ENCODE assay signal across 8 cellular contexts in genomic region chr16:70250748-70251650, GRCh38. TPM values are rescaled to one million over a fixed set of nuclear protein-coding genes. Genes with fewer than 3 reads are reported as not detected.
DNase-seq lines count a peak whose midpoint lies in the region; ATAC-seq, FAIRE-seq and TF ChIP-seq lines count a peak whose summit lies in the region.

No MANE protein-coding gene starts in this region.

- H3K9me1 ChIP-seq in IMR-90 (ENCODE audit: insufficient read depth, low read length) (0 out of 2 replicates have a peak, but pooled peaks cover 5% of the 10 kb centered on the region), endothelial cell of umbilical vein (replicated peaks; ENCODE audit: control insufficient read depth, extremely low read depth, insufficient read depth, low read length) (no peaks in the 10 kb centered on the region)

- H3K9ac ChIP-seq in IMR-90 (ENCODE audit: low read depth, low read length) (peak overlapping the region; percentile 46), endothelial cell of umbilical vein (replicated peaks; ENCODE audit: extremely low read depth, insufficient read depth, low read length) (peak overlapping the region; percentile 52), mucosa of rectum (ENCODE audit: low read depth in 1 of 2, low read length in 2 of 2) (peak overlapping the region; percentile 60 to 65)

- no peak for TF ChIP-seq RAD21 in IMR-90 (IDR thresholded peaks at IDR 0.05; ENCODE audit: low read length)

- no peak overlapping the region for H3K18ac ChIP-seq in IMR-90 (ENCODE audit: low read depth, low read length)

- 0 out of 2 replicates have a peak overlapping the region, but pooled peaks have one; percentile 26 for H4K91ac ChIP-seq in IMR-90 (ENCODE audit: insufficient read depth, low read depth, low read length)

- peaks cover 39% of the 10 kb centered on the region for H4K20me1 ChIP-seq in IMR-90 (ENCODE audit: insufficient read depth, low read length)
- no peaks in the 10 kb centered on the region for H4K20me1 ChIP-seq in endothelial cell of umbilical vein (replicated peaks; ENCODE audit: control insufficient read depth, extremely low read depth, insufficient read depth, low read length)

- H2BK120ac ChIP-seq in IMR-90 (ENCODE audit: low read depth, low read length) = 0 out of 2 replicates have a peak overlapping the region, but pooled peaks have one; percentile 23

- H2AFZ ChIP-seq in IMR-90 (replicated peaks; ENCODE audit: low read length, poor library complexity) (peak overlapping the region; percentile 93), endothelial cell of umbilical vein (ENCODE audit: low read depth, low read length) (no peak overlapping the region)

- intact Hi-C loops in IMR-90 (cut with micrococcal nuclease) = no loop called here
- intact Hi-C loops in endothelial cell of umbilical vein (cut with micrococcal nuclease) = no loop called here
- intact Hi-C loops in thyroid gland (cut with DNase I) = no loop called here

- H2AK5ac ChIP-seq in IMR-90 (ENCODE audit: low read depth, low read length) = no peak overlapping the region

- peak overlapping the region; percentile 75 for H3K4me2 ChIP-seq in IMR-90 (ENCODE audit: low read depth, low read length)
- H3K4me2 ChIP-seq in endothelial cell of umbilical vein (ENCODE audit: insufficient read depth, low read length) = peak overlapping the region; percentile 86

- peak; percentile 25 for TF ChIP-seq CTCF in GM10266 (IDR thresholded peaks at IDR 0.05; ENCODE audit: control insufficient read depth, insufficient read depth, low read depth, missing control alignments)
- TF ChIP-seq CTCF in IMR-90 (conservative IDR thresholded peaks at IDR 0.05; ENCODE audit: low read depth, low read length) = no peak; the same call in 1 of the 2 replicates
- peak in 1 of 2 donors; percentile 27 for TF ChIP-seq CTCF in endothelial cell of umbilical vein (IDR thresholded peaks at IDR 0.05; ENCODE audit: extremely low read depth in 1 of 2, insufficient read depth in 1 of 2, low read depth in 1 of 2, low read length in 2 of 2)
- TF ChIP-seq CTCF in thyroid gland (IDR thresholded peaks at IDR 0.05) = no peak

- no peak overlapping the region for H2BK20ac ChIP-seq in IMR-90 (ENCODE audit: low read depth, low read length)

- in situ Hi-C loops in IMR-90 (cut with MboI; ENCODE audit: low sequenced_read_pairs) = no loop called here

- TF ChIP-seq POLR2A in IMR-90 (IDR thresholded peaks at IDR 0.05; ENCODE audit: low read depth, low read length) (no peak), endothelial cell of umbilical vein (IDR thresholded peaks at IDR 0.05; ENCODE audit: low read depth, low read length) (no peak), thyroid gland (IDR thresholded peaks at IDR 0.05) (no peak)

- no peak overlapping the region for H2BK15ac ChIP-seq in IMR-90 (ENCODE audit: low read depth, low read length)

- peak overlapping the region; percentile 94 for H2AK9ac ChIP-seq in IMR-90 (replicated peaks; ENCODE audit: low read depth, low read length, poor library complexity)

- no peak overlapping the region for H3K56ac ChIP-seq in IMR-90 (ENCODE audit: extremely low read depth, insufficient read depth, low read length)

- peak overlapping the region; percentile 75 for H3K4ac ChIP-seq in IMR-90 (ENCODE audit: low read depth, low read length)

- 0 out of 2 replicates have a peak overlapping the region, but pooled peaks have one; percentile 59 for H3K23ac ChIP-seq in IMR-90 (ENCODE audit: low read depth, low read length)

- FAIRE-seq in endothelial cell of umbilical vein (lab: Jason Lieb, UNC) = no peak

- H3K9me3 ChIP-seq in IMR-90 (ENCODE audit: control insufficient read depth, insufficient read depth, low read length) (no peaks in the 10 kb centered on the region), endothelial cell of umbilical vein (replicated peaks; ENCODE audit: control insufficient read depth, insufficient read depth, low read length) (no peaks in the 10 kb centered on the region), mucosa of rectum (ENCODE audit: control insufficient read depth in 2 of 2, low read length in 2 of 2) (no peaks in the 10 kb centered on the region), thyroid gland (no peaks in the 10 kb centered on the region)

- dilution Hi-C loops in IMR-90 (cut with HindIII; ENCODE audit: low sequenced_read_pairs, unreplicated experiment) = no loop called here
- dilution Hi-C loops in endothelial cell of umbilical vein (cut with MboI; ENCODE audit: extremely low pct_ligation_motif_present, low sequenced_read_pairs) = no loop called here

- H3K27ac ChIP-seq in IMR-90 (ENCODE audit: insufficient read depth, low read length) (peak overlapping the region; percentile 48), endothelial cell of umbilical vein (ENCODE audit: insufficient read depth, low read depth, low read length) (no peak overlapping the region), mucosa of rectum (ENCODE audit: low read depth in 2 of 2, low read length in 2 of 2) (peak overlapping the region; percentile 88 to 92), thyroid gland (peak overlapping the region in 2 of 3 donors; percentile 56 to 87)

- peaks cover 2% of the 10 kb centered on the region for H3K4me1 ChIP-seq in IMR-90 (ENCODE audit: control insufficient read depth, insufficient read depth, low read length)
- peaks cover 3% of the 10 kb centered on the region for H3K4me1 ChIP-seq in endothelial cell of umbilical vein (ENCODE audit: control insufficient read depth, extremely low read depth, insufficient read depth, low read length)
- peaks cover 4 to 9% of the 10 kb centered on the region in 2 donors for H3K4me1 ChIP-seq in mucosa of rectum (ENCODE audit: control insufficient read depth in 2 of 2, insufficient read depth in 2 of 2, low read length in 2 of 2)
- H3K4me1 ChIP-seq in thyroid gland = peaks cover 5 to 20% of the 10 kb centered on the region in 2 donors

- peak overlapping the region in 1 of 2 experiments; percentile 49; a peak in 1 of 4 replicates for H4K8ac ChIP-seq in IMR-90 (ENCODE audit: low read depth in 2 of 2, low read length in 2 of 2)

- H3K79me1 ChIP-seq in IMR-90 (ENCODE audit: low read depth in 1 of 2, low read length in 2 of 2) = peaks cover 3 to 30% of the 10 kb centered on the region in 2 experiments; a peak in 2 of 4 replicates

- WGBS in IMR-90 (ENCODE audit: extremely low coverage in 2 of 2, insufficient read length in 1 of 2), 2 experiments = 0% methylated on average over 75 of the region's 97 CpGs; no CpG with 5 or more reads in 1 of the 2 experiments
- 9 to 77% methylated on average over 1 to 12 of the region's 97 CpGs for WGBS in thyroid gland, 2 donors

- DNase-seq in GM10266 (ENCODE audit: extremely low spot score) = peak; percentile 78
- peak; percentile 35 for DNase-seq in IMR-90
- peak; percentile 56 for DNase-seq in activated CD4-positive, alpha-beta T cell treated with anti-CD3 and anti-CD28 coated beads for 48 hours
- DNase-seq in endothelial cell of umbilical vein (ENCODE audit: low read depth, low spot score) = peak; percentile 72
- DNase-seq in thyroid gland = peak; percentile 48 to 55
- no peak for DNase-seq in DMS153 (lab: John Stamatoyannopoulos, UW)

- peak overlapping the region; percentile 76 for H3K14ac ChIP-seq in IMR-90 (replicated peaks; ENCODE audit: low read depth, low read length)

- peaks cover 26% of the 10 kb centered on the region for H3K79me2 ChIP-seq in endothelial cell of umbilical vein (ENCODE audit: control insufficient read depth, insufficient read depth, low read length)

- H3K27me3 ChIP-seq in IMR-90 (ENCODE audit: control insufficient read depth, insufficient read depth, low read length) (no peaks in the 10 kb centered on the region), endothelial cell of umbilical vein (ENCODE audit: control insufficient read depth in 2 of 2, insufficient read depth in 2 of 2, low read length in 2 of 2) (no peaks in the 10 kb centered on the region), mucosa of rectum (ENCODE audit: control insufficient read depth in 2 of 2, insufficient read depth in 2 of 2, low read length in 2 of 2) (no peaks in the 10 kb centered on the region), thyroid gland (no peaks in the 10 kb centered on the region)

- POLR2A ChIA-PET in IMR-90 (lab: Charles Lee; ENCODE audit: unreplicated experiment) = no interaction called here
- POLR2A ChIA-PET in endothelial cell of umbilical vein (lab: Charles Lee) = interaction anchor here (0.6 kb wide), 1 partner anchor 11 kb away, joined by 4 read pairs; no protein-coding TSS in a partner anchor

- peak overlapping the region; percentile 74 for H2BK5ac ChIP-seq in IMR-90 (ENCODE audit: low read depth, low read length, poor library complexity, severe bottlenecking)

- peak overlapping the region; percentile 40; the same call in 1 of the 2 replicates for H4K5ac ChIP-seq in IMR-90 (ENCODE audit: low read depth, low read length)

- CTCF ChIA-PET in IMR-90 (lab: Yijun Ruan, JAX) = no interaction called here
- CTCF ChIA-PET in endothelial cell of umbilical vein (lab: Charles Lee) = interaction anchor here (0.6 to 1.9 kb wide), 12 partner anchors 9 to 91 kb away, joined by 3 to 12 read pairs (median 5); partner anchors contain the start of gene AARS1

- H3K4me3 ChIP-seq in IMR-90 (ENCODE audit: insufficient read depth, low read depth, low read length) (peak overlapping the region; percentile 61), endothelial cell of umbilical vein (replicated peaks in 1 of 3; ENCODE audit: insufficient read depth in 1 of 3, low read depth in 1 of 3, low read length in 3 of 3) (peak overlapping the region; percentile 64 to 67 (median 66)), mucosa of rectum (ENCODE audit: low read length in 2 of 2) (peak overlapping the region; percentile 74 to 75), thyroid gland (replicated peaks in 1 of 3) (peak overlapping the region; percentile 21 to 83 (median 79))

- BruUV-seq in IMR-90 (replicated peaks; lab: Mats Ljungman, UMichigan) (no TSS peak), endothelial cell of umbilical vein (replicated peaks; lab: Mats Ljungman, UMichigan) (no TSS peak)

- ATAC-seq in GM21717 (IDR thresholded peaks at IDR 0.05; ENCODE audit: unreplicated experiment) = peak; percentile 40
- ATAC-seq in IMR-90 (ENCODE audit: low read depth) = peak; percentile 71

- H3K36me3 ChIP-seq in IMR-90 (ENCODE audit: control insufficient read depth, insufficient read depth, low read length) (peaks cover 37% of the 10 kb centered on the region), endothelial cell of umbilical vein (ENCODE audit: control insufficient read depth in 2 of 2, extremely low read depth in 1 of 2, insufficient read depth in 2 of 2, low read length in 2 of 2) (peaks cover 8 to 35% of the 10 kb centered on the region in 2 experiments), mucosa of rectum (ENCODE audit: control insufficient read depth in 2 of 2, insufficient read depth in 2 of 2, low read length in 2 of 2) (peaks cover 27 to 31% of the 10 kb centered on the region in 2 donors), thyroid gland (peaks cover 32 to 39% of the 10 kb centered on the region in 2 donors)

RNA-seq across cellular contexts. Expression of gene EXOSC6, which starts 0.7 kb away (rescaled TPM):
- total RNA-seq in IMR-90 (2012; rRNA removed) = 7.0 and 11.1 TPM in 2 replicates
- polyA plus RNA-seq in IMR-90 (2012; rRNA removed) = 5.8 and 6.3 TPM in 2 replicates
- polyA plus RNA-seq in IMR-90 (2012; cell fraction: cytosol; rRNA removed) = 4.7 and 5.3 TPM in 2 replicates
- 6.1 and 6.9 TPM in 2 replicates for polyA plus RNA-seq in IMR-90 (2012; cell fraction: nucleus; rRNA removed; ENCODE audit: low replicate concordance)
- total RNA-seq in endothelial cell of umbilical vein = 29.2 and 30.6 TPM in 2 replicates
- polyA plus RNA-seq in endothelial cell of umbilical vein = 11.6 and 12.6 TPM in 2 replicates
- polyA plus RNA-seq in endothelial cell of umbilical vein (2011; cell fraction: cytosol; rRNA removed) = 10.8 and 10.9 TPM in 2 replicates
- polyA plus RNA-seq in endothelial cell of umbilical vein (2011; cell fraction: nucleus; rRNA removed) = 8.4 and 10.0 TPM in 2 replicates
- 6.7 and 7.4 TPM in 2 replicates for polyA plus RNA-seq in endothelial cell of umbilical vein (2012)
- polyA minus RNA-seq in endothelial cell of umbilical vein = 10.3 and 12.3 TPM in 2 replicates
- 16.2 TPM for polyA minus RNA-seq in endothelial cell of umbilical vein (2011; cell fraction: cytosol; rRNA and poly(A)+ RNA removed)
- 8.8 and 11.3 TPM in 2 replicates for polyA minus RNA-seq in endothelial cell of umbilical vein (2011; cell fraction: nucleus; rRNA and poly(A)+ RNA removed)
- total RNA-seq in thyroid gland = 10 to 100 TPM; 22.5 to 47.7 (median 24.3) TPM

RNA-seq across cellular contexts. Expression of gene AARS1, which starts 38.3 kb away (rescaled TPM):
- 125 and 139 TPM in 2 replicates for total RNA-seq in IMR-90 (2012; rRNA removed)
- 90.6 and 104 TPM in 2 replicates for polyA plus RNA-seq in IMR-90 (2012; rRNA removed)
- 86.8 and 90.8 TPM in 2 replicates for polyA plus RNA-seq in IMR-90 (2012; cell fraction: cytosol; rRNA removed)
- polyA plus RNA-seq in IMR-90 (2012; cell fraction: nucleus; rRNA removed; ENCODE audit: low replicate concordance) = 65.2 and 120 TPM in 2 replicates
- 109 and 110 TPM in 2 replicates for total RNA-seq in endothelial cell of umbilical vein
- 58.9 and 71.3 TPM in 2 replicates for polyA plus RNA-seq in endothelial cell of umbilical vein
- polyA plus RNA-seq in endothelial cell of umbilical vein (2011; cell fraction: cytosol; rRNA removed) = 82.0 and 84.3 TPM in 2 replicates
- 115 and 118 TPM in 2 replicates for polyA plus RNA-seq in endothelial cell of umbilical vein (2011; cell fraction: nucleus; rRNA removed)
- 99.2 and 104 TPM in 2 replicates for polyA plus RNA-seq in endothelial cell of umbilical vein (2012)
- polyA minus RNA-seq in endothelial cell of umbilical vein = 116 and 125 TPM in 2 replicates
- polyA minus RNA-seq in endothelial cell of umbilical vein (2011; cell fraction: cytosol; rRNA and poly(A)+ RNA removed) = 144 TPM
- polyA minus RNA-seq in endothelial cell of umbilical vein (2011; cell fraction: nucleus; rRNA and poly(A)+ RNA removed) = 42.4 and 56.3 TPM in 2 replicates
- total RNA-seq in thyroid gland = 100 to 1,000 TPM in 3 of 4 donors, 10 to 100 TPM in 1; 84.8 to 268 (median 192) TPM

RNA-seq across cellular contexts. Expression of gene DDX19B, which starts 48.0 kb away (rescaled TPM):
- 26.1 and 33.3 TPM in 2 replicates for total RNA-seq in IMR-90 (2012; rRNA removed)
- 36.0 and 41.0 TPM in 2 replicates for polyA plus RNA-seq in IMR-90 (2012; rRNA removed)
- polyA plus RNA-seq in IMR-90 (2012; cell fraction: cytosol; rRNA removed) = 17.2 and 33.6 TPM in 2 replicates
- polyA plus RNA-seq in IMR-90 (2012; cell fraction: nucleus; rRNA removed; ENCODE audit: low replicate concordance) = 20.3 and 33.8 TPM in 2 replicates
- total RNA-seq in endothelial cell of umbilical vein = 33.6 and 34.3 TPM in 2 replicates
- 23.8 and 28.1 TPM in 2 replicates for polyA plus RNA-seq in endothelial cell of umbilical vein
- polyA plus RNA-seq in endothelial cell of umbilical vein (2011; cell fraction: cytosol; rRNA removed) = 34.8 and 35.9 TPM in 2 replicates
- 57.9 and 59.1 TPM in 2 replicates for polyA plus RNA-seq in endothelial cell of umbilical vein (2011; cell fraction: nucleus; rRNA removed)
- 34.0 and 36.3 TPM in 2 replicates for polyA plus RNA-seq in endothelial cell of umbilical vein (2012)
- polyA minus RNA-seq in endothelial cell of umbilical vein = 14.3 and 17.4 TPM in 2 replicates
- 8.5 TPM for polyA minus RNA-seq in endothelial cell of umbilical vein (2011; cell fraction: cytosol; rRNA and poly(A)+ RNA removed)
- 14.2 and 14.9 TPM in 2 replicates for polyA minus RNA-seq in endothelial cell of umbilical vein (2011; cell fraction: nucleus; rRNA and poly(A)+ RNA removed)
- total RNA-seq in thyroid gland = 10 to 100 TPM; 35.8 to 53.6 (median 44.9) TPM
